1 cellular context compared by ENCODE assay signal in genomic region chr1:1919304-1920056, GRCh38.
TF ChIP-seq lines count a peak whose summit lies in the region.

No MANE protein-coding gene starts in this region.

TF ChIP-seq in HepG2, 621 proteins besides CTCF, POLR2A, EP300 and RAD21 (continued from another document and continues in another):
- TF ChIP-seq ZNF414 (CRISPR knock-in tag; IDR thresholded peaks at IDR 0.05): no peak
- TF ChIP-seq ZNF776 (CRISPR knock-in tag; IDR thresholded peaks at IDR 0.05): peak; percentile 80; the same call in 1 of the 2 replicates
- TF ChIP-seq ZNF891 (CRISPR knock-in tag; IDR thresholded peaks at IDR 0.05): 0 out of 2 replicates have a peak, but pooled peaks have one; percentile 34
- no peak for TF ChIP-seq PRDM10 (CRISPR knock-in tag; IDR thresholded peaks at IDR 0.05; ENCODE audit: low read depth)
- no peak for TF ChIP-seq ZNF292 (CRISPR knock-in tag; IDR thresholded peaks at IDR 0.05; ENCODE audit: borderline replicate concordance, low read depth)
- TF ChIP-seq SALL1 (CRISPR knock-in tag; IDR thresholded peaks at IDR 0.05): peak; percentile 74
- peak; percentile 55; the same call in 1 of the 2 replicates for TF ChIP-seq GABPB1 (CRISPR knock-in tag; IDR thresholded peaks at IDR 0.05)
- no peak for TF ChIP-seq ZNF256 (CRISPR knock-in tag; conservative IDR thresholded peaks at IDR 0.05)
- 0 out of 2 replicates have a peak, but pooled peaks have one; percentile 42 for TF ChIP-seq NRL (CRISPR knock-in tag; IDR thresholded peaks at IDR 0.05; ENCODE audit: borderline replicate concordance)
- 0 out of 2 replicates have a peak, but pooled peaks have one; percentile 50 for TF ChIP-seq KLF15 (CRISPR knock-in tag; IDR thresholded peaks at IDR 0.05; ENCODE audit: borderline replicate concordance)
- TF ChIP-seq BORCS8-MEF2B (CRISPR knock-in tag; IDR thresholded peaks at IDR 0.05): no peak
- no peak for TF ChIP-seq IRX3 (CRISPR knock-in tag; IDR thresholded peaks at IDR 0.05; ENCODE audit: borderline replicate concordance, low read depth)
- TF ChIP-seq, protein P1, sequence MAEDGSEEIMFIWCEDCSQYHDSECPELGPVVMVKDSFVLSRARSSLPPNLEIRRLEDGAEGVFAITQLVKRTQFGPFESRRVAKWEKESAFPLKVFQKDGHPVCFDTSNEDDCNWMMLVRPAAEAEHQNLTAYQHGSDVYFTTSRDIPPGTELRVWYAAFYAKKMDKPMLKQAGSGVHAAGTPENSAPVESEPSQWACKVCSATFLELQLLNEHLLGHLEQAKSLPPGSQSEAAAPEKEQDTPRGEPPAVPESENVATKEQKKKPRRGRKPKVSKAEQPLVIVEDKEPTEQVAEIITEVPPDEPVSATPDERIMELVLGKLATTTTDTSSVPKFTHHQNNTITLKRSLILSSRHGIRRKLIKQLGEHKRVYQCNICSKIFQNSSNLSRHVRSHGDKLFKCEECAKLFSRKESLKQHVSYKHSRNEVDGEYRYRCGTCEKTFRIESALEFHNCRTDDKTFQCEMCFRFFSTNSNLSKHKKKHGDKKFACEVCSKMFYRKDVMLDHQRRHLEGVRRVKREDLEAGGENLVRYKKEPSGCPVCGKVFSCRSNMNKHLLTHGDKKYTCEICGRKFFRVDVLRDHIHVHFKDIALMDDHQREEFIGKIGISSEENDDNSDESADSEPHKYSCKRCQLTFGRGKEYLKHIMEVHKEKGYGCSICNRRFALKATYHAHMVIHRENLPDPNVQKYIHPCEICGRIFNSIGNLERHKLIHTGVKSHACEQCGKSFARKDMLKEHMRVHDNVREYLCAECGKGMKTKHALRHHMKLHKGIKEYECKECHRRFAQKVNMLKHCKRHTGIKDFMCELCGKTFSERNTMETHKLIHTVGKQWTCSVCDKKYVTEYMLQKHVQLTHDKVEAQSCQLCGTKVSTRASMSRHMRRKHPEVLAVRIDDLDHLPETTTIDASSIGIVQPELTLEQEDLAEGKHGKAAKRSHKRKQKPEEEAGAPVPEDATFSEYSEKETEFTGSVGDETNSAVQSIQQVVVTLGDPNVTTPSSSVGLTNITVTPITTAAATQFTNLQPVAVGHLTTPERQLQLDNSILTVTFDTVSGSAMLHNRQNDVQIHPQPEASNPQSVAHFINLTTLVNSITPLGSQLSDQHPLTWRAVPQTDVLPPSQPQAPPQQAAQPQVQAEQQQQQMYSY (CRISPR knock-in tag; IDR thresholded peaks at IDR 0.05): no peak
- TF ChIP-seq NR2F2 (IDR thresholded peaks at IDR 0.05; ENCODE audit: borderline replicate concordance, low read depth): no peak
- TF ChIP-seq FIP1L1 (IDR thresholded peaks at IDR 0.05; ENCODE audit: borderline replicate concordance, insufficient read depth, low read depth, low read length): no peak
- TF ChIP-seq ZSCAN21 (CRISPR knock-in tag; IDR thresholded peaks at IDR 0.05; ENCODE audit: borderline replicate concordance): peak; percentile 77; the same call in 1 of the 2 replicates
- 0 out of 2 replicates have a peak, but pooled peaks have one; percentile 36 for TF ChIP-seq CBX5 (CRISPR knock-in tag; IDR thresholded peaks at IDR 0.05; ENCODE audit: borderline replicate concordance)
- TF ChIP-seq FOXK2 (IDR thresholded peaks at IDR 0.05): peak; percentile 21; the same call in 1 of the 2 replicates
- 0 out of 2 replicates have a peak, but pooled peaks have one; percentile 79 for TF ChIP-seq ZNF333 (CRISPR knock-in tag; IDR thresholded peaks at IDR 0.05; ENCODE audit: borderline replicate concordance)
- peak; percentile 67; the same call in 1 of the 2 replicates for TF ChIP-seq MAZ (IDR thresholded peaks at IDR 0.05; ENCODE audit: borderline replicate concordance, low read depth, low read length)
- peak; percentile 16; the same call in 1 of the 2 replicates for TF ChIP-seq MAZ (CRISPR knock-in tag; IDR thresholded peaks at IDR 0.05; ENCODE audit: low read depth)
- no peak for TF ChIP-seq TCF12 (IDR thresholded peaks at IDR 0.05)
- no peak; the same call in 1 of the 2 replicates for TF ChIP-seq TCF12 (CRISPR knock-in tag; IDR thresholded peaks at IDR 0.05)
- 0 out of 2 replicates have a peak, but pooled peaks have one; percentile 55 for TF ChIP-seq ZNF567 (CRISPR knock-in tag; IDR thresholded peaks at IDR 0.05; ENCODE audit: borderline replicate concordance)
- peak; percentile 93 for TF ChIP-seq DRAP1 (CRISPR knock-in tag; IDR thresholded peaks at IDR 0.05)
- TF ChIP-seq ZNF180 (CRISPR knock-in tag; IDR thresholded peaks at IDR 0.05; ENCODE audit: borderline replicate concordance, low read depth): no peak
- peak; percentile 37 for TF ChIP-seq TBX2 (CRISPR knock-in tag; IDR thresholded peaks at IDR 0.05; ENCODE audit: borderline replicate concordance)
- no peak for TF ChIP-seq PAWR (CRISPR knock-in tag; IDR thresholded peaks at IDR 0.05; ENCODE audit: borderline replicate concordance)
- TF ChIP-seq NR2C2 (CRISPR knock-in tag; IDR thresholded peaks at IDR 0.05; ENCODE audit: borderline replicate concordance): no peak
- peak; percentile 73 for TF ChIP-seq HNRNPK (IDR thresholded peaks at IDR 0.05; ENCODE audit: low read depth, low read length, poor library complexity, severe bottlenecking)
- TF ChIP-seq, protein P2, sequence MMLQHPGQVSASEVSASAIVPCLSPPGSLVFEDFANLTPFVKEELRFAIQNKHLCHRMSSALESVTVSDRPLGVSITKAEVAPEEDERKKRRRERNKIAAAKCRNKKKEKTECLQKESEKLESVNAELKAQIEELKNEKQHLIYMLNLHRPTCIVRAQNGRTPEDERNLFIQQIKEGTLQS (CRISPR knock-in tag; IDR thresholded peaks at IDR 0.05): 0 out of 2 replicates have a peak, but pooled peaks have one; percentile 21
- TF ChIP-seq ZNF510 (CRISPR knock-in tag; IDR thresholded peaks at IDR 0.05; ENCODE audit: low read depth): no peak
- TF ChIP-seq ZNF775 (CRISPR knock-in tag; IDR thresholded peaks at IDR 0.05; ENCODE audit: borderline replicate concordance): no peak
- TF ChIP-seq ZHX1 (CRISPR knock-in tag; IDR thresholded peaks at IDR 0.05; ENCODE audit: low read depth): no peak
- no peak for TF ChIP-seq ZNF660 (CRISPR knock-in tag; IDR thresholded peaks at IDR 0.05; ENCODE audit: borderline replicate concordance, low read depth)
- TF ChIP-seq BRCA1 (CRISPR knock-in tag; IDR thresholded peaks at IDR 0.05): no peak; the same call in 1 of the 2 replicates
- peak; percentile 27; the same call in 1 of the 2 replicates for TF ChIP-seq ARNTL (CRISPR knock-in tag; IDR thresholded peaks at IDR 0.05)
- TF ChIP-seq ZMYM4 (CRISPR knock-in tag; IDR thresholded peaks at IDR 0.05): 0 out of 2 replicates have a peak, but pooled peaks have one; percentile 13
- TF ChIP-seq NR0B2 (CRISPR knock-in tag; IDR thresholded peaks at IDR 0.05): peak; percentile 82; the same call in 1 of the 2 replicates
- peak; percentile 59 for TF ChIP-seq NFYB (CRISPR knock-in tag; IDR thresholded peaks at IDR 0.05)
- peak; percentile 70; the same call in 1 of the 2 replicates for TF ChIP-seq KLF9 (CRISPR knock-in tag; IDR thresholded peaks at IDR 0.05; ENCODE audit: low read depth)
- TF ChIP-seq ZC3H13 (CRISPR knock-in tag; IDR thresholded peaks at IDR 0.05): peak; percentile 77; the same call in 1 of the 2 replicates
- TF ChIP-seq, protein P3, sequence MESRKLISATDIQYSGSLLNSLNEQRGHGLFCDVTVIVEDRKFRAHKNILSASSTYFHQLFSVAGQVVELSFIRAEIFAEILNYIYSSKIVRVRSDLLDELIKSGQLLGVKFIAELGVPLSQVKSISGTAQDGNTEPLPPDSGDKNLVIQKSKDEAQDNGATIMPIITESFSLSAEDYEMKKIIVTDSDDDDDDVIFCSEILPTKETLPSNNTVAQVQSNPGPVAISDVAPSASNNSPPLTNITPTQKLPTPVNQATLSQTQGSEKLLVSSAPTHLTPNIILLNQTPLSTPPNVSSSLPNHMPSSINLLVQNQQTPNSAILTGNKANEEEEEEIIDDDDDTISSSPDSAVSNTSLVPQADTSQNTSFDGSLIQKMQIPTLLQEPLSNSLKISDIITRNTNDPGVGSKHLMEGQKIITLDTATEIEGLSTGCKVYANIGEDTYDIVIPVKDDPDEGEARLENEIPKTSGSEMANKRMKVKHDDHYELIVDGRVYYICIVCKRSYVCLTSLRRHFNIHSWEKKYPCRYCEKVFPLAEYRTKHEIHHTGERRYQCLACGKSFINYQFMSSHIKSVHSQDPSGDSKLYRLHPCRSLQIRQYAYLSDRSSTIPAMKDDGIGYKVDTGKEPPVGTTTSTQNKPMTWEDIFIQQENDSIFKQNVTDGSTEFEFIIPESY (CRISPR knock-in tag; IDR thresholded peaks at IDR 0.05): 0 out of 2 replicates have a peak, but pooled peaks have one; percentile 6
- TF ChIP-seq PCBP1 (IDR thresholded peaks at IDR 0.05; ENCODE audit: borderline replicate concordance, low read depth, low read length): 0 out of 2 replicates have a peak, but pooled peaks have one; percentile 54
- TF ChIP-seq ZNF652 (CRISPR knock-in tag; IDR thresholded peaks at IDR 0.05; ENCODE audit: borderline replicate concordance, low read depth): no peak
